In the genomic region with DNA sequence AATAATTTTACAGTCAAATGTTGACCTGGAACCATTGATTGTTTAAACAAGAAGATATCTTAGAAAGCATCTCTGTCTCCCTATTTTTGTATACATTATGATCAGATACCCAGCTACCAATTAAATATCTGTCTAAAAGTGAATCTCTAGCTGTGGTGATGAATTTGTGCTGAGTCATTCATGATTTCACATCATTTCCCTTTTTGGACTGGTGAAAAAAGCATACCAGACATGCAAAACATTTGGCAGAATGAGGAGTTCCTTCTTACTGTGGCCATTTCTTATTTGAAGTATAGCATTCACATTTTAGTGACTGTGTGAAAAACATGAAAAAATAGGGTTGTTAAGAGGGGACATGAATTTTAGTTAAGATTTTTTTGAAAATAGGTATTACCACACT, we compare ENCODE assay signal across 8 cellular contexts.
DNase-seq lines count a peak whose midpoint lies in the region; ATAC-seq and TF ChIP-seq lines count a peak whose summit lies in the region.

No MANE protein-coding gene starts in this region.

- no peak overlapping the region for H3K4me3 Mint-ChIP-seq in T-cell
- no peak overlapping the region for H3K4me3 Mint-ChIP-seq in type B pancreatic cell

- peaks cover 7% of the 10 kb centered on the region for H3K36me3 Mint-ChIP-seq in T-cell
- H3K36me3 Mint-ChIP-seq in type B pancreatic cell = no peaks in the 10 kb centered on the region

- no peaks in the 10 kb centered on the region for H3K4me1 ChIP-seq in ascending aorta

- intact Hi-C loops in ascending aorta (cut with DNase I) = no loop called here

- TF ChIP-seq CTCF in ascending aorta (IDR thresholded peaks at IDR 0.05) (no peak), type B pancreatic cell (conservative IDR thresholded peaks at IDR 0.05) (no peak)

- POLR2A ChIA-PET in T-cell (lab: Charles Lee) = no interaction called here

- no peaks in the 10 kb centered on the region for H3K36me3 ChIP-seq in ascending aorta

- H3K4me3 ChIP-seq in ascending aorta = no peak overlapping the region

- DNase-seq in Daoy (ENCODE audit: low read depth) (peak; percentile 26), KBM-7 (peak; percentile 79), dermis microvascular lymphatic vessel endothelial cell (ENCODE audit: low read depth in 2 of 2) (peak; percentile 57 to 70), T-cell (no peak), DMS79 (lab: John Stamatoyannopoulos, UW) (no peak), ascending aorta (ENCODE audit: low spot score in 2 of 2) (no peak), type B pancreatic cell (ENCODE audit: extremely low spot score, unreplicated experiment) (no peak)

- in situ Hi-C loops in KBM-7 (cut with MboI; ENCODE audit: low pct_unique_long_range_greater_than_20kb, low sequenced_read_pairs) = no loop called here

- H3K27me3 Mint-ChIP-seq in T-cell (no peaks in the 10 kb centered on the region), type B pancreatic cell (no peaks in the 10 kb centered on the region)

- no peak overlapping the region for H3K27ac ChIP-seq in ascending aorta

- ATAC-seq in GM21529 (IDR thresholded peaks at IDR 0.05; ENCODE audit: unreplicated experiment) = peak; percentile 97
- no peak for ATAC-seq in T-cell (replicated peaks in 1 of 4)

- H3K4me1 Mint-ChIP-seq in T-cell (peaks cover 20 to 29% (median 21%) of the 10 kb centered on the region in 3 donors), type B pancreatic cell (ENCODE audit: unreplicated experiment) (no peaks in the 10 kb centered on the region)

- H3K27me3 ChIP-seq in ascending aorta = no peaks in the 10 kb centered on the region

- CTCF ChIA-PET in T-cell (lab: Charles Lee) = no interaction called here

- H3K27ac Mint-ChIP-seq in T-cell (no peak overlapping the region), type B pancreatic cell (no peak overlapping the region)

- no peaks in the 10 kb centered on the region for H3K9me3 ChIP-seq in ascending aorta

- no peaks in the 10 kb centered on the region for H3K9me3 Mint-ChIP-seq in T-cell
- no peaks in the 10 kb centered on the region for H3K9me3 Mint-ChIP-seq in type B pancreatic cell

Comparison
In these comparisons a context has a peak if more than half of its experiments do, and no peak if none do; other contexts are left out.
1. DNase-seq: peak in Daoy (single experiment), KBM-7 (single experiment) and dermis microvascular lymphatic vessel endothelial cell (2 of 2); none in T-cell (0 of 34), DMS79 (single experiment), ascending aorta (0 of 2) and type B pancreatic cell (single experiment).